10 cellular contexts compared by ENCODE assay signal in the genomic region with DNA sequence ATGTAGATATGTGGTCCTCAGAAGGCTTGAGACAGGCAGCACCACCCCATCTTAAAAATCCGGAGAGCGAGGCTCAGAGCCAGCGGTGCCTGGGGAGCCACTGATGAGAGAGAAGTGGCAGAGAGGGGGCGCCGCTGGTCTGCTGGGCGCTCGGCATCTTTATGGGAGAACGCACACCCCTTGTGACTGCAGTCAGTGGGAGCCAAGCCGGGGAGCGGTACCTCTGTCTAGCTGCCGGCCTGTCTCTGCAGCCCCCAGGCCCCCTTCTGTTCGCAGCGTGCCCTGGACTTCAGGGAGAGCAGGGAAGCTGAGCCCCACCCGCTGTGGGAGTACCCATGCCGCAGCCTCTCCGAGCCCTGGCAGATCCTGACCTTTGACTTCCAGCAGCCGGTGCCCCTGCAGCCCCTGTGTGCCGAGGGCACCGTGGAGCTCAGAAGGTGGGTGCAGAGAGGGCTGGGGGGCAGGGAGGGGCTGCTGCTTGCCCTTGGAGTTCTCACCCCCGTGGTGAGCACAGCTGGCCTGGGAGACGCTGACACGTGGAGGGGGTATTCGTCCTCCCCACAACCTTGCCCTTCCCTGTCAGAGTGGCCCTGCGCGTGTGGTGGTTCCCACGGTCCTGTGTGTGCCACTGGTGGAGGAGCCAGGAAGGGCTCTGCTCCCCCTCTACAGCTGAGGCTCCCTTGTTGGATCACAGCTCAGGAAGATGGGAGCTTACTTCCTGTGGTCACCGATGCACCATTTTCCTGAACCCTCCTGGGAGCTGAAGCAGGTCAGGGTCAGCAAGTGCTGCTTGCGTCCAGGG. TPM values are rescaled to one million over a fixed set of nuclear protein-coding genes. Genes with fewer than 3 reads are reported as not detected.
DNase-seq lines count a peak whose midpoint lies in the region; ATAC-seq and TF ChIP-seq lines count a peak whose summit lies in the region.
"Had no signal": no experiment of that assay in that cellular context is flagged by ENCODE, and none has a peak within 500 bp of the region (broad histone marks: within the 10 kb centered on the region; RNA-seq: fewer than 3 reads in every experiment).

No MANE protein-coding gene starts in this region.

- H3K27ac ChIP-seq in WERI-Rb-1: no peak overlapping the region

- peaks cover 74% of the 10 kb centered on the region for H3K36me3 Mint-ChIP-seq in T-helper 2 cell treated with Interferon-gamma antibody and Interleukin-4, amounts not matched to agents 5 μg/mL and 100 μg/mL, for 36 hours (ENCODE audit: low read depth)
- H3K36me3 Mint-ChIP-seq in natural killer cell treated with Interleukin-12 subunit alpha and Interleukin-12 subunit beta and Interleukin-15 and Interleukin-18, amount 100 ng/mL, for 72 hours: no peaks in the 10 kb centered on the region

- peaks cover 46% of the 10 kb centered on the region for H3K36me3 ChIP-seq in WERI-Rb-1

- H3K9me3 ChIP-seq in WERI-Rb-1 (ENCODE audit: severe bottlenecking): no peaks in the 10 kb centered on the region

- peak overlapping the region; percentile 70 for H3K4me3 Mint-ChIP-seq in T-helper 2 cell treated with Interferon-gamma antibody and Interleukin-4, amounts not matched to agents 5 μg/mL and 100 μg/mL, for 36 hours
- peak overlapping the region; percentile 73 for H3K4me3 Mint-ChIP-seq in natural killer cell treated with Interleukin-12 subunit alpha and Interleukin-12 subunit beta and Interleukin-15 and Interleukin-18, amount 100 ng/mL, for 72 hours

- H3K4me1 Mint-ChIP-seq in T-helper 2 cell treated with Interferon-gamma antibody and Interleukin-4, amounts not matched to agents 5 μg/mL and 100 μg/mL, for 36 hours (ENCODE audit: low read depth): peaks cover 32% of the 10 kb centered on the region
- peaks cover 19 to 38% of the 10 kb centered on the region in 2 donors for H3K4me1 Mint-ChIP-seq in natural killer cell treated with Interleukin-12 subunit alpha and Interleukin-12 subunit beta and Interleukin-15 and Interleukin-18, amount 100 ng/mL, for 72 hours (ENCODE audit: low read depth in 2 of 2)

- H3K27me3 ChIP-seq in WERI-Rb-1 (ENCODE audit: insufficient read depth, low read depth, severe bottlenecking): no peaks in the 10 kb centered on the region

- TF ChIP-seq CTCF in WERI-Rb-1 (IDR thresholded peaks at IDR 0.05; ENCODE audit: low read depth, low read length): peak; percentile 42

- H3K4me3 ChIP-seq in WERI-Rb-1 (ENCODE audit: low read depth, low read length): no peak overlapping the region

- no peak for DNase-seq in T-helper 2 cell treated with Interferon-gamma antibody and Interleukin-4, amounts not matched to agents 5 μg/mL and 100 μg/mL, for 36 hours (ENCODE audit: low spot score)
- DNase-seq in T-helper 2 cell (no peak), WERI-Rb-1 (no peak), NCI-H1417 treated with DMSO at 0.1 percent for 48 hours (lab: John Stamatoyannopoulos, UW) (no peak)
- no peak for DNase-seq in natural killer cell treated with Interleukin-12 subunit alpha and Interleukin-12 subunit beta and Interleukin-15 and Interleukin-18, amount 100 ng/mL, for 72 hours (ENCODE audit: low spot score)
- DNase-seq: mesendoderm, NCI-H2107 had no signal

- ATAC-seq in HG02678 (IDR thresholded peaks at IDR 0.05; ENCODE audit: unreplicated experiment) (peak; percentile 3), HG02884 (IDR thresholded peaks at IDR 0.05; ENCODE audit: unreplicated experiment) (no peak), HG02588 (IDR thresholded peaks at IDR 0.05; ENCODE audit: unreplicated experiment) (no peak)
- peak in 1 of 2 donors; percentile 1 for ATAC-seq in natural killer cell treated with Interleukin-12 subunit alpha and Interleukin-12 subunit beta and Interleukin-15 and Interleukin-18, amount 100 ng/mL, for 72 hours

- no peaks in the 10 kb centered on the region for H3K27me3 Mint-ChIP-seq in T-helper 2 cell treated with Interferon-gamma antibody and Interleukin-4, amounts not matched to agents 5 μg/mL and 100 μg/mL, for 36 hours (ENCODE audit: low read depth)
- H3K27me3 Mint-ChIP-seq in natural killer cell treated with Interleukin-12 subunit alpha and Interleukin-12 subunit beta and Interleukin-15 and Interleukin-18, amount 100 ng/mL, for 72 hours: no peaks in the 10 kb centered on the region

- H3K27ac Mint-ChIP-seq in T-helper 2 cell treated with Interferon-gamma antibody and Interleukin-4, amounts not matched to agents 5 μg/mL and 100 μg/mL, for 36 hours: no peak overlapping the region
- H3K27ac Mint-ChIP-seq in natural killer cell treated with Interleukin-12 subunit alpha and Interleukin-12 subunit beta and Interleukin-15 and Interleukin-18, amount 100 ng/mL, for 72 hours: no peak overlapping the region

- no peaks in the 10 kb centered on the region for H3K9me3 Mint-ChIP-seq in T-helper 2 cell treated with Interferon-gamma antibody and Interleukin-4, amounts not matched to agents 5 μg/mL and 100 μg/mL, for 36 hours
- no peaks in the 10 kb centered on the region for H3K9me3 Mint-ChIP-seq in natural killer cell treated with Interleukin-12 subunit alpha and Interleukin-12 subunit beta and Interleukin-15 and Interleukin-18, amount 100 ng/mL, for 72 hours

RNA-seq across cellular contexts. Expression of a gene that starts 44.8 kb away (rescaled TPM):
- total RNA-seq in natural killer cell treated with Interleukin-12 subunit alpha and Interleukin-12 subunit beta and Interleukin-15 and Interleukin-18, amount 100 ng/mL, for 72 hours: 10 to 100 TPM; 45.7 to 90.9 TPM

RNA-seq across cellular contexts. Expression of a gene that starts 44.9 kb away (rescaled TPM):
- 10 to 100 TPM; 25.8 to 27.9 TPM for total RNA-seq in natural killer cell treated with Interleukin-12 subunit alpha and Interleukin-12 subunit beta and Interleukin-15 and Interleukin-18, amount 100 ng/mL, for 72 hours
